ENCODE assay signal across 10 cellular contexts in the genomic region with DNA sequence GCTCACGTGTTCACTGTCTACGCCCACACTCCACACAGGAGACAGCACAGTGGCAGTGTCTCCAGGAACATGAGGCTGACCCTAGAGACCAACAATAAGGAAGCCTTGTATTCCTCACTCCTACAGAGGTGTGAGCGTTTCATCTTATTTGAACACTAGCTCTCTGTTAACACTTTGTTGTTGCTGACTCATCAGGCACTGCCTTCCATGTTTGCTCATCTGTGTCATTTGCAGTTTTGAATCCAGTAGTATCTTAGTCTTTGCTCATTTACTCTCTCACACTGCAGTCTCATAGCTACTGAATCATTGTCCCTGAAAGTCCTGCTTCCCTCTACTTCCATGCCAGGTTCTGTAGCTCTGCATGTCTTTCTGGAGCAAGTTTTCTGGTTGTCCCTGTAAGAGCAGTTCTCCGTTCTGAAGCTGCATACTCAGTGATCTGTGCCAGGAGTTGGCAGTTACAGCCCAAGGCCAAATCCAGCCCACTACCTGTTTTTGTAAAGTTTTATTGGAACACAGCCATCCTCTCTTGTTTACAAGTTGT.
DNase-seq lines count a peak whose midpoint lies in the region; ATAC-seq, FAIRE-seq and TF ChIP-seq lines count a peak whose summit lies in the region.
"Had no signal": no experiment of that assay in that cellular context is flagged by ENCODE, and none has a peak within 500 bp of the region (broad histone marks: within the 10 kb centered on the region; RNA-seq: fewer than 3 reads in every experiment).

No MANE protein-coding gene starts in this region.

- CTCF ChIA-PET in activated CD8-positive, alpha-beta T cell treated with anti-CD3 and anti-CD28 coated beads for 36 hours (lab: Charles Lee) = interaction anchor here (1.1 to 1.5 kb wide), 2 partner anchors 9 to 211 kb away, joined by 3 to 4 read pairs; no protein-coding TSS in a partner anchor
- CTCF ChIA-PET in activated CD8-positive, alpha-beta T cell treated with anti-CD3 and anti-CD28 coated beads, Interleukin-2, amount 10 ng/mL, durations not matched to agents 7 days and 5 days (lab: Charles Lee) = interaction anchor here (1.3 kb wide), 1 partner anchor 16 kb away, joined by 3 read pairs; no protein-coding TSS in a partner anchor

- H3K27me3 ChIP-seq in small intestine (ENCODE audit: control insufficient read depth in 2 of 2, insufficient read depth in 2 of 2, low read length in 2 of 2) (no peaks in the 10 kb centered on the region), suprapubic skin (no peaks in the 10 kb centered on the region)
- H3K27me3 ChIP-seq: BLaER1 treated with 17β-estradiol and CSF1 and Interleukin-3, amounts not matched to agents 10 nM and 100 nM; neutrophil had no signal

- peaks cover 2% of the 10 kb centered on the region for H3K27me3 Mint-ChIP-seq in activated CD8-positive, alpha-beta T cell treated with anti-CD3 and anti-CD28 coated beads for 36 hours
- peaks cover 3% of the 10 kb centered on the region for H3K27me3 Mint-ChIP-seq in activated CD8-positive, alpha-beta T cell treated with anti-CD3 and anti-CD28 coated beads, Interleukin-2, amount 10 ng/mL, durations not matched to agents 7 days and 5 days (ENCODE audit: low read depth)

- WGBS in small intestine, 3 donors = 15 to 37% (median 22%) methylated on average over 4 of the region's 4 CpGs
- WGBS in suprapubic skin = 36% methylated on average over 4 of the region's 4 CpGs

- no peaks in the 10 kb centered on the region for H3K36me3 Mint-ChIP-seq in activated CD8-positive, alpha-beta T cell treated with anti-CD3 and anti-CD28 coated beads for 36 hours (ENCODE audit: low read depth)
- no peaks in the 10 kb centered on the region for H3K36me3 Mint-ChIP-seq in activated CD8-positive, alpha-beta T cell treated with anti-CD3 and anti-CD28 coated beads, Interleukin-2, amount 10 ng/mL, durations not matched to agents 7 days and 5 days (ENCODE audit: low read depth)

- no peak overlapping the region for H3K4me3 ChIP-seq in small intestine (ENCODE audit: low read depth in 1 of 2, low read length in 2 of 2)
- no peak overlapping the region for H3K4me3 ChIP-seq in suprapubic skin
- H3K4me3 ChIP-seq: BLaER1 treated with 17β-estradiol and CSF1 and Interleukin-3, amounts not matched to agents 10 nM and 100 nM had no signal

- intact Hi-C loops in activated CD8-positive, alpha-beta T cell treated with anti-CD3 and anti-CD28 coated beads for 36 hours (cut with micrococcal nuclease) = no loop called here

- H3K4me3 Mint-ChIP-seq in activated CD8-positive, alpha-beta T cell treated with anti-CD3 and anti-CD28 coated beads for 36 hours = no peak overlapping the region
- no peak overlapping the region for H3K4me3 Mint-ChIP-seq in activated CD8-positive, alpha-beta T cell treated with anti-CD3 and anti-CD28 coated beads, Interleukin-2, amount 10 ng/mL, durations not matched to agents 7 days and 5 days

- H3K4me1 Mint-ChIP-seq in activated CD8-positive, alpha-beta T cell treated with anti-CD3 and anti-CD28 coated beads for 36 hours (ENCODE audit: low read depth) = no peaks in the 10 kb centered on the region
- H3K4me1 Mint-ChIP-seq in activated CD8-positive, alpha-beta T cell treated with anti-CD3 and anti-CD28 coated beads, Interleukin-2, amount 10 ng/mL, durations not matched to agents 7 days and 5 days (ENCODE audit: low read depth) = no peaks in the 10 kb centered on the region

- no peaks in the 10 kb centered on the region for H3K9me3 Mint-ChIP-seq in activated CD8-positive, alpha-beta T cell treated with anti-CD3 and anti-CD28 coated beads for 36 hours
- no peaks in the 10 kb centered on the region for H3K9me3 Mint-ChIP-seq in activated CD8-positive, alpha-beta T cell treated with anti-CD3 and anti-CD28 coated beads, Interleukin-2, amount 10 ng/mL, durations not matched to agents 7 days and 5 days (ENCODE audit: insufficient read depth)

- ATAC-seq in activated CD8-positive, alpha-beta T cell treated with anti-CD3 and anti-CD28 coated beads for 36 hours = peak; percentile 39
- ATAC-seq in activated CD8-positive, alpha-beta T cell treated with anti-CD3 and anti-CD28 coated beads, Interleukin-2, amount 10 ng/mL, durations not matched to agents 7 days and 5 days = no peak

- FAIRE-seq in small intestine (lab: Jason Lieb, UNC) = no peak

- DNase-seq in activated CD8-positive, alpha-beta T cell treated with anti-CD3 and anti-CD28 coated beads for 36 hours = no peak
- no peak for DNase-seq in activated CD8-positive, alpha-beta T cell treated with anti-CD3 and anti-CD28 coated beads, Interleukin-2, amount 10 ng/mL, durations not matched to agents 7 days and 5 days
- peak; percentile 31 for DNase-seq in HT-29 (ENCODE audit: low spot score)
- peak; percentile 25 for DNase-seq in dermis blood vessel endothelial cell
- DNase-seq in small intestine = peak; percentile 26
- DNase-seq in suprapubic skin (ENCODE audit: low spot score in 2 of 2) = no peak
- no peak for DNase-seq in T1000 (lab: John Stamatoyannopoulos, UW)
- no peak for DNase-seq in GF-D8 (lab: John Stamatoyannopoulos, UW)

- H3K9me3 ChIP-seq in small intestine (ENCODE audit: control insufficient read depth, low read depth) (no peaks in the 10 kb centered on the region), suprapubic skin (no peaks in the 10 kb centered on the region)
- H3K9me3 ChIP-seq: BLaER1 treated with 17β-estradiol and CSF1 and Interleukin-3, amounts not matched to agents 10 nM and 100 nM; neutrophil had no signal

- no peaks in the 10 kb centered on the region for H3K36me3 ChIP-seq in small intestine (ENCODE audit: control insufficient read depth in 2 of 2, insufficient read depth in 2 of 2, low read length in 2 of 2)
- H3K36me3 ChIP-seq in suprapubic skin = no peaks in the 10 kb centered on the region
- H3K36me3 ChIP-seq: BLaER1 treated with 17β-estradiol and CSF1 and Interleukin-3, amounts not matched to agents 10 nM and 100 nM; neutrophil had no signal

- POLR2A ChIA-PET in activated CD8-positive, alpha-beta T cell treated with anti-CD3 and anti-CD28 coated beads for 36 hours (lab: Charles Lee) = no interaction called here
- POLR2A ChIA-PET in activated CD8-positive, alpha-beta T cell treated with anti-CD3 and anti-CD28 coated beads, Interleukin-2, amount 10 ng/mL, durations not matched to agents 7 days and 5 days (lab: Charles Lee) = no interaction called here

- TF ChIP-seq EP300 in suprapubic skin (IDR thresholded peaks at IDR 0.05) = no peak

- H3K27ac Mint-ChIP-seq in activated CD8-positive, alpha-beta T cell treated with anti-CD3 and anti-CD28 coated beads for 36 hours = no peak overlapping the region
- no peak overlapping the region for H3K27ac Mint-ChIP-seq in activated CD8-positive, alpha-beta T cell treated with anti-CD3 and anti-CD28 coated beads, Interleukin-2, amount 10 ng/mL, durations not matched to agents 7 days and 5 days

- no peak for TF ChIP-seq CTCF in activated CD8-positive, alpha-beta T cell treated with anti-CD3 and anti-CD28 coated beads for 36 hours (IDR thresholded peaks at IDR 0.05)
- TF ChIP-seq CTCF in suprapubic skin (IDR thresholded peaks at IDR 0.05) = no peak

- H3K4me1 ChIP-seq in small intestine (ENCODE audit: control insufficient read depth in 2 of 2, insufficient read depth in 1 of 2, low read depth in 1 of 2, low read length in 1 of 2) (no peaks in the 10 kb centered on the region), suprapubic skin (peaks cover 4% of the 10 kb centered on the region)

- no peak for TF ChIP-seq POLR2A in suprapubic skin (IDR thresholded peaks at IDR 0.05)

- H3K27ac ChIP-seq in small intestine (ENCODE audit: low read depth in 1 of 2, low read length in 1 of 2) (no peak overlapping the region), suprapubic skin (no peak overlapping the region)
- H3K27ac ChIP-seq: BLaER1 treated with 17β-estradiol and CSF1 and Interleukin-3, amounts not matched to agents 10 nM and 100 nM; neutrophil had no signal

Comparison
In these comparisons a context has a peak if more than half of its experiments do, and no peak if none do; other contexts are left out.
1. DNase-seq: peak in HT-29 (single experiment), dermis blood vessel endothelial cell (single experiment) and small intestine (single experiment); none in activated CD8-positive, alpha-beta T cell treated with anti-CD3 and anti-CD28 coated beads for 36 hours (single experiment), activated CD8-positive, alpha-beta T cell treated with anti-CD3 and anti-CD28 coated beads, Interleukin-2, amount 10 ng/mL, durations not matched to agents 7 days and 5 days (single experiment), suprapubic skin (0 of 2), T1000 (single experiment) and GF-D8 (single experiment).